ENCODE assay signal across 19 cellular contexts in the genomic region with DNA sequence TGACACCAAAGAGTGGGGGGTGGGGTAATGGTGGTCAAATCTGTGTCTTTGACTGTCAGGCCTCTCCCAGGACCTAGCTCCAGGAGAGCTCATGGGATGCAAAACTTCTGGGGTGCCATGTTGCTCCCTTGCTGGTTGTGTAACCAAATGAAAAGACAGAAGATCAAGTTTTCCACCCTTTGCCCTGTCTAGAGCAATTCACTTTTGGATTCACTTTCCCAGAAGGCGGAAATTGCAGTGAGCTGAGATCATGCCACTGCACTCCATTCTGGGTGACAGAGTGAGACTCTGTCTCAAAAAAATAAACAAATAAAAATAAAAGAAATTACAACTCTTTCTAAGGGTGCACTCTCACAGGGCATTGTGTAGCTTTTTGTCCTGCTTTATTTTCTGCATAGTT. TPM values are rescaled to one million over a fixed set of nuclear protein-coding genes. Genes with fewer than 3 reads are reported as not detected.
"Had no signal": no experiment of that assay in that cellular context is flagged by ENCODE, and none has a peak within 500 bp of the region (broad histone marks: within the 10 kb centered on the region; RNA-seq: fewer than 3 reads in every experiment).

No MANE protein-coding gene starts in this region.

- H3K27ac Mint-ChIP-seq: endodermal cell; memory B cell; naive thymus-derived CD4-positive, alpha-beta T cell; nephron progenitor cell had no signal

- H3K4me2 ChIP-seq: hepatocyte had no signal

- H3K27me3 ChIP-seq: hepatocyte, stomach, transverse colon, uterus had no signal

- H3K36me3 ChIP-seq: stomach, thoracic aorta, transverse colon, uterus had no signal

- H3K79me2 ChIP-seq: hepatocyte had no signal

- H3K4me1 ChIP-seq: stomach, uterus had no signal

- H3K4me3 Mint-ChIP-seq: endodermal cell; memory B cell; naive thymus-derived CD4-positive, alpha-beta T cell; nephron progenitor cell had no signal

- H2AFZ ChIP-seq: hepatocyte had no signal

- H3K4me1 Mint-ChIP-seq: endodermal cell; memory B cell; naive thymus-derived CD4-positive, alpha-beta T cell; nephron progenitor cell had no signal

- H3K9me3 ChIP-seq: transverse colon, uterus had no signal

- H3K36me3 Mint-ChIP-seq: memory B cell had no signal

- FAIRE-seq: endothelial cell of umbilical vein had no signal

- ATAC-seq: naive thymus-derived CD4-positive, alpha-beta T cell; sciatic nerve had no signal

- H3K4me3 ChIP-seq: coronary artery, hepatocyte, stomach, thoracic aorta, transverse colon, uterus had no signal

- DNase-seq: cerebellar nuclear complex; effector CD4-positive, alpha-beta T cell; endodermal cell; foreskin melanocyte; head of caudate nucleus; naive thymus-derived CD4-positive, alpha-beta T cell; nephron progenitor cell; stimulated activated CD4-positive, alpha-beta T cell treated with anti-CD3 and anti-CD28 coated beads, Interleukin-12 subunit alpha, Interleukin-12 subunit beta, amount 100 ng/mL, for 4 hours; stimulated activated naive CD4-positive, alpha-beta T cell; stomach; substantia nigra; transverse colon; uterus had no signal

- H3K27ac ChIP-seq: coronary artery, hepatocyte, stomach, thoracic aorta, uterus had no signal

RNA-seq across cellular contexts. Expression of gene PLA2R1, which starts 34.9 kb away (rescaled TPM):
- total RNA-seq: naive thymus-derived CD4-positive, alpha-beta T cell had no signal
- polyA plus RNA-seq: naive thymus-derived CD4-positive, alpha-beta T cell had no signal
